ENCODE assay signal across 21 cellular contexts in genomic region chr19:313988-314815, GRCh38. TPM values are rescaled to one million over a fixed set of nuclear protein-coding genes. Genes with fewer than 3 reads are reported as not detected.
"Had no signal": no experiment of that assay in that cellular context is flagged by ENCODE, and none has a peak within 500 bp of the region (broad histone marks: within the 10 kb centered on the region; RNA-seq: fewer than 3 reads in every experiment).

No MANE protein-coding gene starts in this region.

- DNase-seq: activated B cell treated with CpG ODN at 0.5 μM for 24 hours; activated CD4-positive, alpha-beta T cell treated with anti-CD3 and anti-CD28 coated beads for 4 hours; activated CD8-positive, alpha-beta T cell treated with anti-CD3 and anti-CD28 coated beads for 36 hours; activated naive CD4-positive, alpha-beta T cell; activated naive CD8-positive, alpha-beta T cell treated with anti-CD3 and anti-CD28 coated beads for 36 hours; activated T-cell treated with anti-CD3 and anti-CD28 coated beads, Interleukin-2, amount 50 U/mL, for 1 hour; amygdala; caudate nucleus; colonic mucosa; erythroblast; foreskin melanocyte; left colon; right lobe of liver; SK-N-SH; stimulated activated naive CD4-positive, alpha-beta T cell; T-cell; thyroid gland had no signal

- H3K27me3 ChIP-seq: colonic mucosa, ovary, right lobe of liver, thyroid gland, vagina had no signal

- H3K9me3 ChIP-seq: colonic mucosa, ovary, right lobe of liver, SK-N-SH, thyroid gland, vagina had no signal

- H3K4me3 ChIP-seq: colonic mucosa, ovary, right lobe of liver, thyroid gland, vagina had no signal

- ATAC-seq: activated CD8-positive, alpha-beta T cell treated with anti-CD3 and anti-CD28 coated beads for 36 hours; activated T-helper 17 cell treated with anti-CD3 and anti-CD28 coated beads, Interleukin-2, amount 50 U/mL, for 72 hours; left colon; T-cell had no signal

- H3K27ac ChIP-seq: colonic mucosa, ovary, right lobe of liver, thyroid gland, vagina had no signal

- H3K4me1 ChIP-seq: colonic mucosa, right lobe of liver, thyroid gland, vagina had no signal

- H3K36me3 ChIP-seq: colonic mucosa, ovary had no signal

RNA-seq across cellular contexts. Expression of gene PLPP2, which starts 23.0 kb away (rescaled TPM):
- total RNA-seq: activated naive CD8-positive, alpha-beta T cell treated with anti-CD3 and anti-CD28 coated beads for 36 hours; myocyte had no signal
